8 cellular contexts compared by ENCODE assay signal in genomic region chr3:56923546-56924224, GRCh38.
DNase-seq lines count a peak whose midpoint lies in the region; ATAC-seq and TF ChIP-seq lines count a peak whose summit lies in the region.

No MANE protein-coding gene starts in this region.

- H3K4me3 ChIP-seq in right atrium auricular region (no peak overlapping the region), stomach (no peak overlapping the region)

- H3K27me3 Mint-ChIP-seq in activated T-helper 17 cell treated with anti-CD3 and anti-CD28 coated beads, Interleukin-2, amount 50 U/mL, for 72 hours: no peaks in the 10 kb centered on the region

- H3K27ac ChIP-seq in right atrium auricular region: peak overlapping the region; percentile 19 to 73
- H3K27ac ChIP-seq in stomach: peak overlapping the region in 4 of 5 donors; percentile 0 to 73 (median 66)

- 0 to 4% (median 2%) methylated on average over 3 of the region's 3 CpGs for WGBS in stomach, 5 donors

- ATAC-seq in activated T-helper 17 cell treated with anti-CD3 and anti-CD28 coated beads, Interleukin-2, amount 50 U/mL, for 72 hours (replicated peaks): peak; percentile 40

- no peaks in the 10 kb centered on the region for H3K9me3 Mint-ChIP-seq in activated T-helper 17 cell treated with anti-CD3 and anti-CD28 coated beads, Interleukin-2, amount 50 U/mL, for 72 hours

- no peak for TF ChIP-seq POLR2A in stomach (IDR thresholded peaks at IDR 0.05)

- TF ChIP-seq EP300 in stomach (IDR thresholded peaks at IDR 0.05): no peak

- no peaks in the 10 kb centered on the region for H3K36me3 ChIP-seq in right atrium auricular region
- no peaks in the 10 kb centered on the region for H3K36me3 ChIP-seq in stomach

- TF ChIP-seq CTCF in right atrium auricular region (IDR thresholded peaks at IDR 0.05) (no peak), stomach (IDR thresholded peaks at IDR 0.05) (no peak)

- H3K36me3 Mint-ChIP-seq in activated T-helper 17 cell treated with anti-CD3 and anti-CD28 coated beads, Interleukin-2, amount 50 U/mL, for 72 hours (ENCODE audit: low read depth): no peaks in the 10 kb centered on the region

- intact Hi-C loops in stomach (cut with DNase I; ENCODE audit: low total_unique reads) (loop anchor here (10.0 kb wide), 1 partner anchor 61 kb away; no protein-coding TSS in a partner anchor), posterior cingulate gyrus (cut with DNase I) (loop anchor here (10.0 kb wide), 1 partner anchor 109 kb away; no protein-coding TSS in a partner anchor)

- peak overlapping the region; percentile 61 for H3K4me3 Mint-ChIP-seq in activated T-helper 17 cell treated with anti-CD3 and anti-CD28 coated beads, Interleukin-2, amount 50 U/mL, for 72 hours

- peak; percentile 23 for DNase-seq in stimulated activated CD8-positive, alpha-beta memory T cell treated with anti-CD3 and anti-CD28 coated beads, Interleukin-12 subunit alpha, Interleukin-12 subunit beta, amount 100 ng/mL, for 1 hour (ENCODE audit: low read depth)
- DNase-seq in stimulated activated CD8-positive, alpha-beta memory T cell treated with anti-CD3 and anti-CD28 coated beads, Interleukin-4, amount 100 ng/mL, for 48 hours: no peak
- DNase-seq in right atrium auricular region (ENCODE audit: low spot score): peak; percentile 69
- peak; percentile 45 for DNase-seq in stomach
- no peak for DNase-seq in activated CD8-positive, alpha-beta memory T cell treated with anti-CD3 and anti-CD28 coated beads, Interleukin-2, amount 50 U/mL, for 48 hours
- DNase-seq in Ammon's horn (ENCODE audit: low spot score): no peak
- no peak for DNase-seq in posterior cingulate gyrus

- H3K27ac Mint-ChIP-seq in activated T-helper 17 cell treated with anti-CD3 and anti-CD28 coated beads, Interleukin-2, amount 50 U/mL, for 72 hours: peak overlapping the region; percentile 63

- H3K4me1 ChIP-seq in right atrium auricular region (peaks cover 0 to 68% of the 10 kb centered on the region in 2 donors), stomach (peaks cover 26 to 76% (median 48%) of the 10 kb centered on the region in 4 donors)

- H3K4me1 Mint-ChIP-seq in activated T-helper 17 cell treated with anti-CD3 and anti-CD28 coated beads, Interleukin-2, amount 50 U/mL, for 72 hours: peaks cover 62% of the 10 kb centered on the region

- H3K27me3 ChIP-seq in right atrium auricular region: no peaks in the 10 kb centered on the region
- no peaks in the 10 kb centered on the region for H3K27me3 ChIP-seq in stomach

- no peaks in the 10 kb centered on the region for H3K9me3 ChIP-seq in right atrium auricular region
- H3K9me3 ChIP-seq in stomach: no peaks in the 10 kb centered on the region

Comparison
In these comparisons a context has a peak if more than half of its experiments do, and no peak if none do; other contexts are left out.
1. DNase-seq: peak in stimulated activated CD8-positive, alpha-beta memory T cell treated with anti-CD3 and anti-CD28 coated beads, Interleukin-12 subunit alpha, Interleukin-12 subunit beta, amount 100 ng/mL, for 1 hour (single experiment), right atrium auricular region (single experiment) and stomach (single experiment); none in stimulated activated CD8-positive, alpha-beta memory T cell treated with anti-CD3 and anti-CD28 coated beads, Interleukin-4, amount 100 ng/mL, for 48 hours (single experiment), activated CD8-positive, alpha-beta memory T cell treated with anti-CD3 and anti-CD28 coated beads, Interleukin-2, amount 50 U/mL, for 48 hours (single experiment), Ammon's horn (single experiment) and posterior cingulate gyrus (0 of 10).